ENCODE assay signal across 38 cellular contexts in genomic region chr3:46838301-46838700, GRCh38. TPM values are rescaled to one million over a fixed set of nuclear protein-coding genes. Genes with fewer than 3 reads are reported as not detected.
"Had no signal": no experiment of that assay in that cellular context is flagged by ENCODE, and none has a peak within 500 bp of the region (broad histone marks: within the 10 kb centered on the region; RNA-seq: fewer than 3 reads in every experiment).

No MANE protein-coding gene starts in this region.

- H3K27ac ChIP-seq: KMS-11 had no signal

- H3K4me2 ChIP-seq: KMS-11 had no signal

- H3K4me3 ChIP-seq: MG63 had no signal

- DNase-seq: Karpas-422, Kasumi-1, KG1, MG63, MM.1S, MV-4-11, NCI-H1048, NCI-H1092, NCI-H1092 treated with DMSO at 0.1 percent for 48 hours, NCI-H1105, NCI-H1417, NCI-H1417 treated with DMSO at 0.1 percent for 48 hours, NCI-H1436, NCI-H1436 treated with DMSO at 0.1 percent for 48 hours, NCI-H146, NCI-H1694, NCI-H1694 treated with DMSO at 0.1 percent for 48 hours, NCI-H187, NCI-H187 treated with DMSO at 0.1 percent for 48 hours, NCI-H1930, NCI-H2029, NCI-H2029 treated with DMSO at 0.1 percent for 48 hours, NCI-H2081, NCI-H2081 treated with DMSO at 0.1 percent for 48 hours, NCI-H2107, NCI-H2171, NCI-H2171 treated with DMSO at 0.1 percent for 48 hours, NCI-H2227 treated with DMSO at 0.1 percent for 48 hours, NCI-H226, NCI-H345, NCI-H446, NCI-H446 treated with DMSO at 0.1 percent for 48 hours, NCI-H510A, NCI-H510A treated with DMSO at 0.1 percent for 48 hours had no signal

- H3K9me3 ChIP-seq: MG63 had no signal

- H3K27me3 ChIP-seq: MG63 had no signal

- H3K36me3 ChIP-seq: MG63 had no signal

RNA-seq across cellular contexts. Expression of gene MYL3, which starts 24.9 kb away (rescaled TPM):
- total RNA-seq: LHCN-M2, MCF 10A, NCI-H460 had no signal

RNA-seq across cellular contexts. Expression of gene PTH1R, which starts 39.2 kb away (rescaled TPM):
- total RNA-seq: MCF 10A had no signal
